Comparison of ENCODE assay signal across 8 cellular contexts in the genomic region with DNA sequence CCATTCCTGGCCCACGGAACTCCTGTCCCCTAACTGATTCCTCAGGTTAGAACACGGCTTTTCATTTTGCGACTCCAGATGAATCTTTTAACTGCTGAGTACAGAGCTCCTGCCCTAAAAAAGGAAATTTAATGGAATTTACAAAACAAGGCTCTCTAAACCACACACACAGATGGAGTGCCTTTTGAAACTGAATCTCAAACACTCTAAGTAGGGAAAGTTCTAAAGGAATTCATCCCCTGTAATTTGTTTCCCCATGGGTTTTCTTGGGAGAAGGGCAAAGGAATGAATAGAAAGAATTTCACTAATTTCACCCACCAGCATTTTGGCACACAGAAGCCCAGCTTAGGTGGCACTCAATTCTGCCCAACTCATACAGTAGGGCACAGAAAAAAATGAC.
DNase-seq lines count a peak whose midpoint lies in the region; ATAC-seq, FAIRE-seq and TF ChIP-seq lines count a peak whose summit lies in the region.

No MANE protein-coding gene starts in this region.

- intact Hi-C loops in HepG2 (cut with micrococcal nuclease; ENCODE audit: unreplicated experiment), result no loop called here

- TF ChIP-seq CTCF in liver (IDR thresholded peaks at IDR 0.05; ENCODE audit: low read depth, low read length, missing input control) (no peak), HepG2 (CRISPR knock-in tag; IDR thresholded peaks at IDR 0.05) (no peak), neural crest cell (conservative IDR thresholded peaks at IDR 0.05) (no peak)

- peaks cover 23% of the 10 kb centered on the region for H3K4me1 Mint-ChIP-seq in neural crest cell

- no peak for ATAC-seq in HepG2
- no peak for ATAC-seq in GM21360 (IDR thresholded peaks at IDR 0.05; ENCODE audit: unreplicated experiment)
- no peak for ATAC-seq in HG03108 (IDR thresholded peaks at IDR 0.05; ENCODE audit: unreplicated experiment)
- ATAC-seq in HG02678 (IDR thresholded peaks at IDR 0.05; ENCODE audit: unreplicated experiment), result no peak

- H3K79me2 ChIP-seq in HepG2 (ENCODE audit: insufficient read depth, low read length), result no peaks in the 10 kb centered on the region

- peak overlapping the region; percentile 19 to 39 for H3K27ac ChIP-seq in liver (ENCODE audit: low read depth in 1 of 2, low read length in 2 of 2)
- H3K27ac ChIP-seq in HepG2 (ENCODE audit: extremely low read length, insufficient read depth, low read length), result no peak overlapping the region

- TF ChIP-seq EP300 in HepG2 (IDR thresholded peaks at IDR 0.05; ENCODE audit: low read depth in 2 of 2, low read length in 2 of 2) (no peak), HepG2 (CRISPR knock-in tag; IDR thresholded peaks at IDR 0.05; ENCODE audit: borderline replicate concordance) (no peak)

- H3K4me3 ChIP-seq in liver (ENCODE audit: low read depth in 1 of 3, low read length in 3 of 3), result no peak overlapping the region
- H3K4me3 ChIP-seq in HepG2 (replicated peaks in 1 of 3; ENCODE audit: insufficient read depth in 1 of 3, low read depth in 2 of 3, low read length in 3 of 3), result no peak overlapping the region

- H3K4me1 ChIP-seq in liver (ENCODE audit: control insufficient read depth in 4 of 4, insufficient read depth in 4 of 4, low read length in 3 of 4) (no peaks in the 10 kb centered on the region), HepG2 (ENCODE audit: insufficient read depth, low read length) (no peaks in the 10 kb centered on the region)

- no peaks in the 10 kb centered on the region for H3K36me3 Mint-ChIP-seq in neural crest cell (ENCODE audit: low read depth)

- peaks cover under 1% of the 10 kb centered on the region for H3K27me3 Mint-ChIP-seq in neural crest cell (ENCODE audit: low read depth)

- no peak overlapping the region for H3K4me2 ChIP-seq in HepG2 (ENCODE audit: low read depth, low read length)

- H2AFZ ChIP-seq in HepG2 (ENCODE audit: low read length), result no peak overlapping the region

- WGBS in liver, result 77% methylated on average over 3 of the region's 3 CpGs
- 96% methylated on average over 3 of the region's 3 CpGs for WGBS in HepG2 (ENCODE audit: low lambda C conversion rate)

- no peaks in the 10 kb centered on the region for H3K9me3 Mint-ChIP-seq in neural crest cell

- H3K9ac ChIP-seq in liver (ENCODE audit: low read depth in 1 of 2, low read length in 2 of 2) (no peak overlapping the region), HepG2 (ENCODE audit: insufficient read depth, low read depth, low read length) (no peak overlapping the region)

- POLR2A ChIA-PET in HepG2 (lab: Yijun Ruan, JAX), result no interaction called here

- in situ Hi-C loops in HepG2 (cut with HindIII; ENCODE audit: extremely low pct_ligation_motif_present, low pct_unique_long_range_greater_than_20kb), result no loop called here

- no peak for DNase-seq in HepG2 (ENCODE audit: low spot score)
- peak; percentile 32 for DNase-seq in dedifferentiated amniotic fluid mesenchymal stem cell (ENCODE audit: extremely low spot score)
- no peak for DNase-seq in neural crest cell (ENCODE audit: low read depth, low spot score)
- DNase-seq in NCI-H128 (lab: John Stamatoyannopoulos, UW; ENCODE audit: unreplicated experiment), result no peak

- no peaks in the 10 kb centered on the region for H4K20me1 ChIP-seq in HepG2 (ENCODE audit: insufficient read depth, low read length)

- no peak for FAIRE-seq in HepG2 (lab: Jason Lieb, UNC)

- H3K4me3 Mint-ChIP-seq in neural crest cell, result no peak overlapping the region

- CTCF ChIA-PET in HepG2 (lab: Yijun Ruan, JAX; ENCODE audit: low intra/inter-chr PET ratio, low total read pairs), result no interaction called here

- H3K36me3 ChIP-seq in liver (ENCODE audit: control insufficient read depth in 4 of 4, insufficient read depth in 3 of 4, low read depth in 1 of 4, low read length in 3 of 4) (peaks cover 8 to 35% (median 29%) of the 10 kb centered on the region in 4 donors), HepG2 (replicated peaks in 1 of 2; ENCODE audit: control insufficient read depth in 1 of 2, insufficient read depth in 2 of 2, low read length in 2 of 2) (peaks cover 11 to 37% of the 10 kb centered on the region in 2 experiments)

- H3K9me3 ChIP-seq in liver (ENCODE audit: control insufficient read depth in 4 of 4, low read length in 3 of 4) (no peaks in the 10 kb centered on the region), HepG2 (ENCODE audit: low read length) (no peaks in the 10 kb centered on the region)

- no TSS peak for BruUV-seq in HepG2 (replicated peaks; lab: Mats Ljungman, UMichigan)

- no peak for TF ChIP-seq POLR2A in HepG2 (IDR thresholded peaks at IDR 0.05; ENCODE audit: insufficient read depth in 1 of 2, low read depth in 2 of 2, low read length in 2 of 2)

- H3K27ac Mint-ChIP-seq in neural crest cell (ENCODE audit: unreplicated experiment), result peak overlapping the region; percentile 79

- H3K27me3 ChIP-seq in liver (ENCODE audit: control insufficient read depth in 4 of 4, insufficient read depth in 4 of 4, low read length in 3 of 4) (no peaks in the 10 kb centered on the region), HepG2 (ENCODE audit: control insufficient read depth in 1 of 2, insufficient read depth in 2 of 2, low read length in 2 of 2) (no peaks in the 10 kb centered on the region)

- TF ChIP-seq RAD21 in liver (IDR thresholded peaks at IDR 0.05) (no peak), HepG2 (CRISPR knock-in tag; IDR thresholded peaks at IDR 0.05) (no peak)

TF ChIP-seq in liver, 16 proteins besides CTCF, POLR2A, EP300 and RAD21 (continues in another document):
- no peak for TF ChIP-seq TAF1 (conservative IDR thresholded peaks at IDR 0.05)
- TF ChIP-seq, protein P1, sequence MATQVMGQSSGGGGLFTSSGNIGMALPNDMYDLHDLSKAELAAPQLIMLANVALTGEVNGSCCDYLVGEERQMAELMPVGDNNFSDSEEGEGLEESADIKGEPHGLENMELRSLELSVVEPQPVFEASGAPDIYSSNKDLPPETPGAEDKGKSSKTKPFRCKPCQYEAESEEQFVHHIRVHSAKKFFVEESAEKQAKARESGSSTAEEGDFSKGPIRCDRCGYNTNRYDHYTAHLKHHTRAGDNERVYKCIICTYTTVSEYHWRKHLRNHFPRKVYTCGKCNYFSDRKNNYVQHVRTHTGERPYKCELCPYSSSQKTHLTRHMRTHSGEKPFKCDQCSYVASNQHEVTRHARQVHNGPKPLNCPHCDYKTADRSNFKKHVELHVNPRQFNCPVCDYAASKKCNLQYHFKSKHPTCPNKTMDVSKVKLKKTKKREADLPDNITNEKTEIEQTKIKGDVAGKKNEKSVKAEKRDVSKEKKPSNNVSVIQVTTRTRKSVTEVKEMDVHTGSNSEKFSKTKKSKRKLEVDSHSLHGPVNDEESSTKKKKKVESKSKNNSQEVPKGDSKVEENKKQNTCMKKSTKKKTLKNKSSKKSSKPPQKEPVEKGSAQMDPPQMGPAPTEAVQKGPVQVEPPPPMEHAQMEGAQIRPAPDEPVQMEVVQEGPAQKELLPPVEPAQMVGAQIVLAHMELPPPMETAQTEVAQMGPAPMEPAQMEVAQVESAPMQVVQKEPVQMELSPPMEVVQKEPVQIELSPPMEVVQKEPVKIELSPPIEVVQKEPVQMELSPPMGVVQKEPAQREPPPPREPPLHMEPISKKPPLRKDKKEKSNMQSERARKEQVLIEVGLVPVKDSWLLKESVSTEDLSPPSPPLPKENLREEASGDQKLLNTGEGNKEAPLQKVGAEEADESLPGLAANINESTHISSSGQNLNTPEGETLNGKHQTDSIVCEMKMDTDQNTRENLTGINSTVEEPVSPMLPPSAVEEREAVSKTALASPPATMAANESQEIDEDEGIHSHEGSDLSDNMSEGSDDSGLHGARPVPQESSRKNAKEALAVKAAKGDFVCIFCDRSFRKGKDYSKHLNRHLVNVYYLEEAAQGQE (IDR thresholded peaks at IDR 0.05), result no peak

TF ChIP-seq in HepG2, 621 proteins besides CTCF, POLR2A, EP300 and RAD21:
- TF ChIP-seq ATAD3A (CRISPR knock-in tag; IDR thresholded peaks at IDR 0.05), result no peak
- TF ChIP-seq ZNF567 (CRISPR knock-in tag; IDR thresholded peaks at IDR 0.05; ENCODE audit: borderline replicate concordance), result no peak
- TF ChIP-seq ZNF235 (CRISPR knock-in tag; IDR thresholded peaks at IDR 0.05; ENCODE audit: borderline replicate concordance), result no peak
- no peak for TF ChIP-seq AHR (CRISPR knock-in tag; IDR thresholded peaks at IDR 0.05)
- TF ChIP-seq SYNCRIP (IDR thresholded peaks at IDR 0.05; ENCODE audit: insufficient read depth, low read depth, low read length), result no peak
- TF ChIP-seq ZFP37 (CRISPR knock-in tag; IDR thresholded peaks at IDR 0.05; ENCODE audit: borderline replicate concordance), result no peak
- no peak for TF ChIP-seq RELA (CRISPR knock-in tag; IDR thresholded peaks at IDR 0.05)
- TF ChIP-seq KAT8 (CRISPR knock-in tag; IDR thresholded peaks at IDR 0.05), result no peak
- no peak for TF ChIP-seq ZNF430 (CRISPR knock-in tag; IDR thresholded peaks at IDR 0.05)
